14 cellular contexts compared by ENCODE assay signal in the genomic region with DNA sequence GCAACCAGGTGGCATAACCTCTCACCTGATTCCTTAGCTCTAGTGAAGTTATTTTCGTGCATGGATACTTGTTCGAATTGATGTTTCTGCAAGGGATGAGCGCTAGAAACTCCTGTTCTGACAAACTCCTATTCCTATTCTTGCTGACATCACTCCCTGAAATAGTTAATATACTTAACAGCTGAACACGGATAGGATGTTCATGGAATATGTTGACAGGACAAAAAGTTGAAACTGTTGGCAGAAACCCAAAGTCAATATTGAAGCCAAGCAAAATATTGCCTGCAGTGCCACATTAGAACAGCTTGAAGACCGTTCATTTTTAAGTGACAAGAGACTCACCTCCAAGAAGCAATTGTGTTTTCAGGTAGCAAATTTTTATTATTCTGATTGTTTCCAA. TPM values are rescaled to one million over a fixed set of nuclear protein-coding genes. Genes with fewer than 3 reads are reported as not detected.
DNase-seq lines count a peak whose midpoint lies in the region; ATAC-seq and TF ChIP-seq lines count a peak whose summit lies in the region.
"Had no signal": no experiment of that assay in that cellular context is flagged by ENCODE, and none has a peak within 500 bp of the region (broad histone marks: within the 10 kb centered on the region; RNA-seq: fewer than 3 reads in every experiment).

KLKB1 (plus strand) TSS at position 287 of the 400 bp plus-strand sequence. CDS start 689 bp downstream, outside the sequence.

- H2AFZ ChIP-seq in HCT116 (ENCODE audit: low read depth, low read length, poor library complexity, severe bottlenecking), result peak within 1 kb of the TSS; percentile 42
- no peak within 1 kb of the TSS for H2AFZ ChIP-seq in MM.1S (ENCODE audit: low read length)

- H3F3A ChIP-seq in MM.1S (ENCODE audit: insufficient read depth, low read length), result no peaks in the 10 kb centered on the region

- H3K4me1 ChIP-seq in HCT116 (ENCODE audit: control insufficient read depth in 1 of 2, insufficient read depth in 2 of 2, low read length in 2 of 2), result no peaks in the 10 kb centered on the region
- no peaks in the 10 kb centered on the region for H3K4me1 ChIP-seq in MM.1S (ENCODE audit: low read length)
- H3K4me1 ChIP-seq: gastroesophageal sphincter, suprapubic skin had no signal

- H3K4me2 ChIP-seq in HCT116 (ENCODE audit: low read length) (no peak within 1 kb of the TSS), MM.1S (ENCODE audit: low read depth, low read length) (no peak within 1 kb of the TSS)

- DNase-seq in HCT116 (ENCODE audit: low read depth, low spot score), result no peak
- DNase-seq in NCI-H2029 treated with DMSO at 0.1 percent for 48 hours (lab: John Stamatoyannopoulos, UW), result peak; percentile 14
- no peak for DNase-seq in epithelial cell of proximal tubule (ENCODE audit: low read depth)
- DNase-seq in myocyte (ENCODE audit: low read depth), result peak; percentile 44
- no peak for DNase-seq in KBM-7
- DNase-seq in glomerular visceral epithelial cell (ENCODE audit: extremely low spot score), result no peak
- no peak for DNase-seq in MM.1S
- DNase-seq: CD8-positive, alpha-beta T cell; retina had no signal

- POLR2A ChIA-PET in HCT116 (lab: Charles Lee), result no interaction called here

- H3K9me2 ChIP-seq in HCT116 (ENCODE audit: insufficient read depth) (peaks cover 4% of the 10 kb centered on the region; the same call in 1 of the 2 replicates), MM.1S (replicated peaks; ENCODE audit: insufficient read depth, low read length) (no peaks in the 10 kb centered on the region; the same call in 1 of the 2 replicates)

- TF ChIP-seq RAD21 in HCT116 (IDR thresholded peaks at IDR 0.05; ENCODE audit: low read depth), result no peak

- in situ Hi-C loops in KBM-7 (cut with MboI; ENCODE audit: low pct_unique_long_range_greater_than_20kb, low sequenced_read_pairs), result no loop called here

- H4K20me1 ChIP-seq in HCT116 (ENCODE audit: insufficient read depth) (no peaks in the 10 kb centered on the region), MM.1S (ENCODE audit: insufficient read depth, low read length) (no peaks in the 10 kb centered on the region)

- no TSS peak for BruUV-seq in HCT116 (replicated peaks; lab: Mats Ljungman, UMichigan)

- TF ChIP-seq CTCF in HCT116 (IDR thresholded peaks at IDR 0.05 in 2 of 3, conservative IDR thresholded peaks at IDR 0.05 in 1 of 3; ENCODE audit: borderline replicate concordance in 1 of 3, insufficient read depth in 1 of 3, low read depth in 2 of 3, low read length in 2 of 3) (no peak), epithelial cell of proximal tubule (conservative IDR thresholded peaks at IDR 0.05; ENCODE audit: low read depth, low read length) (no peak), MM.1S (IDR thresholded peaks at IDR 0.05; ENCODE audit: low read length) (no peak)

- H3K4me3 ChIP-seq in HCT116 (replicated peaks in 1 of 2; ENCODE audit: low read depth in 1 of 2, low read length in 2 of 2), result no peak within 1 kb of the TSS
- H3K4me3 ChIP-seq in epithelial cell of proximal tubule (ENCODE audit: low read depth, low read length), result peak within 1 kb of the TSS; percentile 39
- no peak within 1 kb of the TSS for H3K4me3 ChIP-seq in MM.1S (ENCODE audit: low read length)
- H3K4me3 ChIP-seq: gastroesophageal sphincter, suprapubic skin had no signal

- no peak for ATAC-seq in HCT116
- no peak for ATAC-seq in GM21390 (IDR thresholded peaks at IDR 0.05; ENCODE audit: unreplicated experiment)
- ATAC-seq: activated naive CD4-positive, alpha-beta T cell treated with anti-CD3 and anti-CD28 coated beads, Interleukin-2, amount 50 U/mL, for 72 hours; CD8-positive, alpha-beta T cell; gastroesophageal sphincter had no signal

- intact Hi-C loops in HCT116 (cut with micrococcal nuclease), result no loop called here

- H3K27me3 ChIP-seq in HCT116 (ENCODE audit: insufficient read depth, low read length) (no peaks in the 10 kb centered on the region), MM.1S (replicated peaks; ENCODE audit: insufficient read depth, low read length) (no peaks in the 10 kb centered on the region)
- H3K27me3 ChIP-seq: gastroesophageal sphincter, suprapubic skin had no signal

- CTCF ChIA-PET in HCT116 (lab: Charles Lee), result no interaction called here

- TF ChIP-seq POLR2A in HCT116 (IDR thresholded peaks at IDR 0.05; ENCODE audit: borderline replicate concordance, extremely low read depth, insufficient read depth, insufficient read length), result no peak

- H3K36me3 ChIP-seq in HCT116 (ENCODE audit: control insufficient read depth in 1 of 2, insufficient read depth in 2 of 2, low read length in 2 of 2) (no peaks in the 10 kb centered on the region), MM.1S (replicated peaks; ENCODE audit: insufficient read depth, low read length) (no peaks in the 10 kb centered on the region)
- H3K36me3 ChIP-seq: suprapubic skin had no signal

- RAD21 ChIA-PET in HCT116 (lab: Charles Lee; ENCODE audit: low non-redundant PET in 1 of 2, low total read pairs in 2 of 2, uncharacterized antibody in 2 of 2, unreplicated experiment in 2 of 2), result no interaction called here

- peaks cover 0 to 4% of the 10 kb centered on the region in 2 experiments; a peak in 1 of 4 replicates for H3K9me3 ChIP-seq in HCT116 (ENCODE audit: control insufficient read depth in 1 of 2, insufficient read depth in 1 of 2, low read depth in 1 of 2, low read length in 2 of 2)
- H3K9me3 ChIP-seq in MM.1S (replicated peaks; ENCODE audit: insufficient read depth, low read length), result no peaks in the 10 kb centered on the region
- H3K9me3 ChIP-seq: gastroesophageal sphincter had no signal

- H3K79me2 ChIP-seq in HCT116 (ENCODE audit: insufficient read depth, low read length) (no peaks in the 10 kb centered on the region), MM.1S (ENCODE audit: low read length) (no peaks in the 10 kb centered on the region)

- H3K9ac ChIP-seq in HCT116 (ENCODE audit: low read length), result no peak within 1 kb of the TSS
- no peak within 1 kb of the TSS for H3K9ac ChIP-seq in MM.1S (ENCODE audit: low read length)

- H3K27ac ChIP-seq in HCT116 (ENCODE audit: low read depth, low read length) (no peak within 1 kb of the TSS), MM.1S (ENCODE audit: low read length) (no peak within 1 kb of the TSS)
- H3K27ac ChIP-seq: gastroesophageal sphincter, suprapubic skin had no signal

TF ChIP-seq in HCT116, 20 proteins besides CTCF, POLR2A, EP300 and RAD21:
- TF ChIP-seq ZNF274 (IDR thresholded peaks at IDR 0.05; ENCODE audit: low read depth, low read length), result no peak

RNA-seq across cellular contexts. Expression of gene KLKB1, which starts in this region (rescaled TPM):
- total RNA-seq in HCT116 (2021; ENCODE audit: unreplicated experiment) (0.10 TPM), epithelial cell of proximal tubule (not detected in 2 replicates), myocyte (0.42 TPM in 1 of 2 replicates, not detected in the other)
- polyA plus RNA-seq in HCT116 (2012), result 0.05 and 0.12 TPM in 2 replicates
- 0.24 TPM for polyA plus RNA-seq in myocyte (2012)
- total RNA-seq: RPMI7951, suprapubic skin had no signal

Comparison
In these comparisons a context has a peak if more than half of its experiments do, and no peak if none do; other contexts are left out.
1. Peak in DNase-seq in myocyte; RNA of the gene not detected or under 1 TPM.